ENCODE assay signal across 16 cellular contexts in genomic region chr7:25553580-25554274, GRCh38.
"Had no signal": no experiment of that assay in that cellular context is flagged by ENCODE, and none has a peak within 500 bp of the region (broad histone marks: within the 10 kb centered on the region; RNA-seq: fewer than 3 reads in every experiment).

No MANE protein-coding gene starts in this region.

- ATAC-seq: activated CD4-positive, CD25-positive, alpha-beta regulatory T cell treated with anti-CD3 and anti-CD28 coated beads, Interleukin-2, amount 50 U/mL, for 24 hours; activated CD8-positive, alpha-beta T cell treated with anti-CD3 and anti-CD28 coated beads, Interleukin-2, amount 10 ng/mL, durations not matched to agents 7 days and 5 days; body of pancreas; left colon; natural killer cell treated with Interleukin-12 subunit alpha and Interleukin-12 subunit beta and Interleukin-15 and Interleukin-18, amount 100 ng/mL, for 72 hours had no signal

- H3K27me3 Mint-ChIP-seq: activated CD4-positive, alpha-beta T cell treated with anti-CD3 and anti-CD28 coated beads, Interleukin-2, amount 10 ng/mL, durations not matched to agents 7 days and 5 days had no signal

- DNase-seq: activated CD4-positive, alpha-beta T cell treated with anti-CD3 and anti-CD28 coated beads, Interleukin-2, amount 10 ng/mL, durations not matched to agents 7 days and 5 days; activated CD8-positive, alpha-beta T cell treated with anti-CD3 and anti-CD28 coated beads, Interleukin-2, amount 10 ng/mL, durations not matched to agents 7 days and 5 days; activated naive CD4-positive, alpha-beta T cell treated with Interleukin-2 at 50 U/mL for 16 hours; activated naive CD8-positive, alpha-beta T cell treated with anti-CD3 and anti-CD28 coated beads, Interleukin-2, amount 10 ng/mL, durations not matched to agents 7 days and 5 days; activated T-cell treated with anti-CD3 and anti-CD28 coated beads, Interleukin-2, amount 50 U/mL, for 24 hours; body of pancreas; erythroblast; gastrocnemius medialis; left colon; lower lobe of right lung; stimulated activated CD4-positive, alpha-beta T cell treated with anti-CD3 and anti-CD28 coated beads, Interleukin-2, amount 100 ng/mL, for 48 hours; T1000; upper lobe of left lung had no signal

- H3K4me3 Mint-ChIP-seq: activated CD4-positive, alpha-beta T cell treated with anti-CD3 and anti-CD28 coated beads, Interleukin-2, amount 10 ng/mL, durations not matched to agents 7 days and 5 days; activated CD8-positive, alpha-beta T cell treated with anti-CD3 and anti-CD28 coated beads, Interleukin-2, amount 10 ng/mL, durations not matched to agents 7 days and 5 days; activated naive CD8-positive, alpha-beta T cell treated with anti-CD3 and anti-CD28 coated beads, Interleukin-2, amount 10 ng/mL, durations not matched to agents 7 days and 5 days; activated T-cell treated with anti-CD3 and anti-CD28 coated beads, Interleukin-2, amount 50 U/mL, for 24 hours; natural killer cell treated with Interleukin-12 subunit alpha and Interleukin-12 subunit beta and Interleukin-15 and Interleukin-18, amount 100 ng/mL, for 72 hours had no signal

- H3K36me3 Mint-ChIP-seq: activated naive CD8-positive, alpha-beta T cell treated with anti-CD3 and anti-CD28 coated beads, Interleukin-2, amount 10 ng/mL, durations not matched to agents 7 days and 5 days; natural killer cell treated with Interleukin-12 subunit alpha and Interleukin-12 subunit beta and Interleukin-15 and Interleukin-18, amount 100 ng/mL, for 72 hours had no signal

- H3K9me3 Mint-ChIP-seq: activated CD4-positive, alpha-beta T cell treated with anti-CD3 and anti-CD28 coated beads, Interleukin-2, amount 10 ng/mL, durations not matched to agents 7 days and 5 days; activated T-cell treated with anti-CD3 and anti-CD28 coated beads, Interleukin-2, amount 50 U/mL, for 24 hours; activated T-helper 2 cell treated with anti-CD3 and anti-CD28 coated beads, Interferon-gamma antibody, Interleukin-2, Interleukin-4, amounts not matched to agents 10 μg/mL and 5 μg/mL and 100 μg/mL, durations not matched to agents 14 hours and 24 hours and 36 hours; natural killer cell treated with Interleukin-12 subunit alpha and Interleukin-12 subunit beta and Interleukin-15 and Interleukin-18, amount 100 ng/mL, for 72 hours had no signal

- H3K27ac Mint-ChIP-seq: activated CD4-positive, alpha-beta T cell treated with anti-CD3 and anti-CD28 coated beads, Interleukin-2, amount 10 ng/mL, durations not matched to agents 7 days and 5 days; activated CD8-positive, alpha-beta T cell treated with anti-CD3 and anti-CD28 coated beads, Interleukin-2, amount 10 ng/mL, durations not matched to agents 7 days and 5 days; activated naive CD8-positive, alpha-beta T cell treated with anti-CD3 and anti-CD28 coated beads, Interleukin-2, amount 10 ng/mL, durations not matched to agents 7 days and 5 days; activated T-cell treated with anti-CD3 and anti-CD28 coated beads, Interleukin-2, amount 50 U/mL, for 24 hours; activated T-helper 2 cell treated with anti-CD3 and anti-CD28 coated beads, Interferon-gamma antibody, Interleukin-2, Interleukin-4, amounts not matched to agents 10 μg/mL and 5 μg/mL and 100 μg/mL, durations not matched to agents 14 hours and 24 hours and 36 hours; natural killer cell treated with Interleukin-12 subunit alpha and Interleukin-12 subunit beta and Interleukin-15 and Interleukin-18, amount 100 ng/mL, for 72 hours had no signal
